In genomic region chr4:143186634-143187033, GRCh38 we compare ENCODE assay signal across 8 cellular contexts. TPM values are rescaled to one million over a fixed set of nuclear protein-coding genes. Genes with fewer than 3 reads are reported as not detected.
DNase-seq lines count a peak whose midpoint lies in the region; ATAC-seq and TF ChIP-seq lines count a peak whose summit lies in the region.

No MANE protein-coding gene starts in this region.

- H3K4me3 Mint-ChIP-seq in activated T-cell treated with anti-CD3 and anti-CD28 coated beads, Interleukin-2, amount 50 U/mL, for 72 hours, result peak overlapping the region; percentile 96
- H3K4me3 Mint-ChIP-seq in activated naive CD8-positive, alpha-beta T cell treated with anti-CD3 and anti-CD28 coated beads, Interleukin-2, amount 50 U/mL, for 24 hours, result peak overlapping the region; percentile 89
- H3K4me3 Mint-ChIP-seq in type B pancreatic cell, result peak overlapping the region; percentile 93

- peaks cover 54% of the 10 kb centered on the region for H3K4me1 Mint-ChIP-seq in activated T-cell treated with anti-CD3 and anti-CD28 coated beads, Interleukin-2, amount 50 U/mL, for 72 hours (ENCODE audit: low read depth)
- peaks cover 53% of the 10 kb centered on the region for H3K4me1 Mint-ChIP-seq in activated naive CD8-positive, alpha-beta T cell treated with anti-CD3 and anti-CD28 coated beads, Interleukin-2, amount 50 U/mL, for 24 hours
- peaks cover 40% of the 10 kb centered on the region for H3K4me1 Mint-ChIP-seq in type B pancreatic cell (ENCODE audit: unreplicated experiment)

- peaks cover 10 to 25% of the 10 kb centered on the region in 2 donors for H3K36me3 Mint-ChIP-seq in activated T-cell treated with anti-CD3 and anti-CD28 coated beads, Interleukin-2, amount 50 U/mL, for 72 hours (ENCODE audit: insufficient read depth in 2 of 2)
- H3K36me3 Mint-ChIP-seq in activated naive CD8-positive, alpha-beta T cell treated with anti-CD3 and anti-CD28 coated beads, Interleukin-2, amount 50 U/mL, for 24 hours (ENCODE audit: low read depth), result peaks cover 42% of the 10 kb centered on the region
- H3K36me3 Mint-ChIP-seq in type B pancreatic cell, result peaks cover 6% of the 10 kb centered on the region

- 2% methylated on average over 6 of the region's 6 CpGs for WGBS in liver

- H3K9me3 Mint-ChIP-seq in activated T-cell treated with anti-CD3 and anti-CD28 coated beads, Interleukin-2, amount 50 U/mL, for 72 hours, result no peaks in the 10 kb centered on the region
- H3K9me3 Mint-ChIP-seq in activated naive CD8-positive, alpha-beta T cell treated with anti-CD3 and anti-CD28 coated beads, Interleukin-2, amount 50 U/mL, for 24 hours, result no peaks in the 10 kb centered on the region
- H3K9me3 Mint-ChIP-seq in type B pancreatic cell, result no peaks in the 10 kb centered on the region

- no peak for TF ChIP-seq RAD21 in liver (IDR thresholded peaks at IDR 0.05)

- H3K36me3 ChIP-seq in liver (ENCODE audit: control insufficient read depth in 4 of 4, insufficient read depth in 3 of 4, low read depth in 1 of 4, low read length in 3 of 4), result peaks cover 0 to 8% (median 3%) of the 10 kb centered on the region in 4 donors

- DNase-seq in activated T-cell treated with anti-CD3 and anti-CD28 coated beads, Interleukin-2, amount 50 U/mL, for 72 hours, result peak in 1 of 2 donors; percentile 8
- DNase-seq in activated T-cell treated with anti-CD3 and anti-CD28 coated beads for 4 hours (no peak), type B pancreatic cell (ENCODE audit: extremely low spot score, unreplicated experiment) (no peak), SK-N-DZ (ENCODE audit: low spot score) (no peak)
- DNase-seq in activated naive CD8-positive, alpha-beta T cell treated with anti-CD3 and anti-CD28 coated beads, Interleukin-2, amount 50 U/mL, for 24 hours, result no peak

- H3K27me3 ChIP-seq in liver (ENCODE audit: control insufficient read depth in 4 of 4, insufficient read depth in 4 of 4, low read length in 3 of 4), result no peaks in the 10 kb centered on the region

- no peak for TF ChIP-seq CTCF in liver (IDR thresholded peaks at IDR 0.05; ENCODE audit: low read depth, low read length, missing input control)
- no peak for TF ChIP-seq CTCF in type B pancreatic cell (conservative IDR thresholded peaks at IDR 0.05)

- peaks cover 5 to 32% (median 23%) of the 10 kb centered on the region in 4 donors for H3K4me1 ChIP-seq in liver (ENCODE audit: control insufficient read depth in 4 of 4, insufficient read depth in 4 of 4, low read length in 3 of 4)

- peak overlapping the region; percentile 72 to 100 (median 85) for H3K4me3 ChIP-seq in liver (ENCODE audit: low read depth in 1 of 3, low read length in 3 of 3)

- H3K27ac Mint-ChIP-seq in activated T-cell treated with anti-CD3 and anti-CD28 coated beads, Interleukin-2, amount 50 U/mL, for 72 hours, result peak overlapping the region; percentile 98
- peak overlapping the region; percentile 92 for H3K27ac Mint-ChIP-seq in activated naive CD8-positive, alpha-beta T cell treated with anti-CD3 and anti-CD28 coated beads, Interleukin-2, amount 50 U/mL, for 24 hours
- peak overlapping the region; percentile 90 for H3K27ac Mint-ChIP-seq in type B pancreatic cell

- no peaks in the 10 kb centered on the region for H3K9me3 ChIP-seq in liver (ENCODE audit: control insufficient read depth in 4 of 4, low read length in 3 of 4)

- no peak for ATAC-seq in activated T-cell treated with anti-CD3 and anti-CD28 coated beads, Interleukin-2, amount 50 U/mL, for 72 hours (replicated peaks in 1 of 2)
- no peak for ATAC-seq in activated naive CD8-positive, alpha-beta T cell treated with anti-CD3 and anti-CD28 coated beads, Interleukin-2, amount 50 U/mL, for 24 hours
- ATAC-seq in GM21447 (IDR thresholded peaks at IDR 0.05; ENCODE audit: unreplicated experiment) (no peak), GM21423 (IDR thresholded peaks at IDR 0.05; ENCODE audit: unreplicated experiment) (no peak)

- H3K27ac ChIP-seq in liver (ENCODE audit: low read depth in 1 of 2, low read length in 2 of 2), result peak overlapping the region; percentile 32 to 63

- H3K27me3 Mint-ChIP-seq in activated T-cell treated with anti-CD3 and anti-CD28 coated beads, Interleukin-2, amount 50 U/mL, for 72 hours (ENCODE audit: low read depth), result no peaks in the 10 kb centered on the region
- no peaks in the 10 kb centered on the region for H3K27me3 Mint-ChIP-seq in activated naive CD8-positive, alpha-beta T cell treated with anti-CD3 and anti-CD28 coated beads, Interleukin-2, amount 50 U/mL, for 24 hours
- no peaks in the 10 kb centered on the region for H3K27me3 Mint-ChIP-seq in type B pancreatic cell

- peak overlapping the region; percentile 48 to 69 for H3K9ac ChIP-seq in liver (ENCODE audit: low read depth in 1 of 2, low read length in 2 of 2)

TF ChIP-seq in liver, 16 proteins besides CTCF, POLR2A, EP300 and RAD21:
- TF ChIP-seq ZBTB33 (IDR thresholded peaks at IDR 0.05) (no peak), FOXA2 (IDR thresholded peaks at IDR 0.05) (no peak), GABPA (IDR thresholded peaks at IDR 0.05 in 1 of 2, conservative IDR thresholded peaks at IDR 0.05 in 1 of 2) (no peak), SP1 (IDR thresholded peaks at IDR 0.05) (no peak), RXRA (IDR thresholded peaks at IDR 0.05) (no peak), HNF4A (conservative IDR thresholded peaks at IDR 0.05) (no peak), JUND (IDR thresholded peaks at IDR 0.05) (no peak), ATF3 (IDR thresholded peaks at IDR 0.05) (no peak), YY1 (IDR thresholded peaks at IDR 0.05) (no peak)

RNA-seq across cellular contexts. Expression of gene USP38, which starts 1.9 kb away (rescaled TPM):
- total RNA-seq in activated T-cell treated with anti-CD3 and anti-CD28 coated beads, Interleukin-2, amount 50 U/mL, for 72 hours, result 10 to 100 TPM; 28.5 to 31.2 TPM
- total RNA-seq in liver (10 to 100 TPM; 24.5 to 36.1 TPM), type B pancreatic cell (ENCODE audit: low replicate concordance) (21.9 and 23.8 TPM in 2 replicates)
- polyA plus RNA-seq in liver, result 10 to 100 TPM in 1 of 2 donors, 1 to 10 TPM in 1; 6.1 to 11.9 TPM
- 7.9 and 11.0 TPM in 2 replicates for polyA plus RNA-seq in SK-N-DZ (2014; cell fraction: cytosol; rRNA removed)
- 5.5 and 6.0 TPM in 2 replicates for polyA plus RNA-seq in SK-N-DZ (2014; cell fraction: nucleus; rRNA removed)
